Comparison of ENCODE assay signal across 8 cellular contexts in the genomic region with DNA sequence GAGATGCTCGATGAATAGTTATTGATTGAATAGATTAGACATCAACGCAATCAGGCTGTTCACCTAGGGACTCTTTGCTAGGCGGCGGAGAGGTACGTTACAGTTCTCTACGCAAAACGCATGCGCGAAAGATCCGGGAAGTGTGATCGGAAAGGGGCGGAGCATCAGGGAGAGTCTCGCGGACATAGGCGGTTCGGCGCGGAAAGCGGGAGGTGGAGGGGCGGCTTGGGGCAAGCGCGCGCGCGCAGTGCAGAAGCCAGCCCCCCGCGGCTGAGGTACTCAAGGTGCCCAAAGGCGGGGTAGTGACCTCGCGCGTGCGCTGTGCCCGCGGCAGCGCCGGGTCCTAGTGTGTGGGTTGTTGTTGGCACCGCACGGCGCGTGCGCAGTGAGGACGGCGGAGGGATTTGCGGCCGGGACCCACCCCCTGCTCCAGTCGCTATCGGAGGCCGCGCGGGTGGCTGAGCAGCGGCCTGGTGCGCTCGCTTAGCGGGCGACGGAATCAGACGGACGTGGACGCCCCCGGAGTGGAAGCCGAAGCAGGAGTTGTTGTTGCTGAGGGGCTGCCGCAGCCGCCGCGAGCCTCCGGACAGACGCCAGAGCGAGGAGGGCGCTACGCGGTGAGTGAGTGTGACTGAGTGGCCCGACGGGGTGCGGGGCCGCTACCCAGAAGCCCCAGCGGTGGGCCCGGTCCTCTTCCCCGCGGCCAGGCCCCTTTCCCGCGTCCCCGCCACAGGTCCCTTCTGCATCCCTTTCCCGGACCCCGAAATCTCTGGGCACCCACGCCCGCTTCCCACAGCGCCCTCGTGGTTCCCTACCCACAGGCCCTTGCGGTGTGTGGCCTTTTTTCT. TPM values are rescaled to one million over a fixed set of nuclear protein-coding genes. Genes with fewer than 3 reads are reported as not detected.
DNase-seq lines count a peak whose midpoint lies in the region; ATAC-seq and TF ChIP-seq lines count a peak whose summit lies in the region.

TSS of gene SNRNP70 (plus strand) at position 432 of the 848 bp plus-strand sequence. CDS start 964 bp downstream, outside the sequence.

- no peaks in the 10 kb centered on the region for H3K9me3 ChIP-seq in T-helper 17 cell (ENCODE audit: control insufficient read depth, low read length, poor library complexity, severe bottlenecking)
- H3K9me3 ChIP-seq in left ventricle myocardium inferior (replicated peaks): no peaks in the 10 kb centered on the region
- H3K9me3 ChIP-seq in prostate gland: no peaks in the 10 kb centered on the region

- intact Hi-C loops in left ventricle myocardium inferior (cut with micrococcal nuclease) (no loop called here), prostate gland (cut with DNase I) (no loop called here)

- TF ChIP-seq CTCF in GM13976 (IDR thresholded peaks at IDR 0.05; ENCODE audit: borderline replicate concordance, control extremely low read depth, extremely low read depth, insufficient read depth, missing control alignments) (no peak), left ventricle myocardium inferior (IDR thresholded peaks at IDR 0.05; ENCODE audit: borderline replicate concordance) (no peak), prostate gland (IDR thresholded peaks at IDR 0.05) (peak in 1 of 4 experiments; percentile 45)

- peak within 1 kb of the TSS; percentile 97 for H3K27ac Mint-ChIP-seq in T-helper 17 cell

- under 1% methylated on average over 65 of the region's 89 CpGs for WGBS in prostate gland
- WGBS in urinary bladder: under 1% methylated on average over 89 of the region's 89 CpGs

- DNase-seq in GM13976 (ENCODE audit: low spot score) (peak; percentile 99), NCI-H1694 treated with DMSO at 0.1 percent for 48 hours (lab: John Stamatoyannopoulos, UW) (peak; percentile 98), T-helper 17 cell (peak; percentile 98 to 99 (median 99)), amygdala (lab: John Stamatoyannopoulos, UW) (peak; percentile 89 to 100 (median 96)), left ventricle myocardium inferior (peak; percentile 99), prostate gland (ENCODE audit: low spot score) (peak; percentile 98)

- no peaks in the 10 kb centered on the region for H3K27me3 ChIP-seq in left ventricle myocardium inferior (ENCODE audit: low read depth)
- H3K27me3 ChIP-seq in prostate gland (replicated peaks; ENCODE audit: insufficient read depth): no peaks in the 10 kb centered on the region

- H3K36me3 ChIP-seq in left ventricle myocardium inferior: peaks cover 23% of the 10 kb centered on the region
- peaks cover 0 to 2% of the 10 kb centered on the region in 2 donors for H3K36me3 ChIP-seq in prostate gland
- H3K36me3 ChIP-seq in urinary bladder (ENCODE audit: insufficient read depth): no peaks in the 10 kb centered on the region

- TF ChIP-seq POLR2A in prostate gland (IDR thresholded peaks at IDR 0.05): peak; percentile 88

- ATAC-seq in HG02885 (IDR thresholded peaks at IDR 0.05; ENCODE audit: poor library complexity, unreplicated experiment) (peak; percentile 91), T-helper 17 cell (peak; percentile 93)

- in situ Hi-C loops in GM13976 (cut with MboI; ENCODE audit: low sequenced_read_pairs, unreplicated experiment): no loop called here

- H3K36me3 Mint-ChIP-seq in T-helper 17 cell (ENCODE audit: low read depth): peaks cover 12% of the 10 kb centered on the region

- H3K4me3 Mint-ChIP-seq in T-helper 17 cell: peak within 1 kb of the TSS; percentile 96

- peaks cover 45% of the 10 kb centered on the region for H3K4me1 ChIP-seq in left ventricle myocardium inferior
- H3K4me1 ChIP-seq in prostate gland (replicated peaks): peaks cover 11% of the 10 kb centered on the region
- no peaks in the 10 kb centered on the region for H3K4me1 ChIP-seq in urinary bladder (ENCODE audit: insufficient read depth)

- H3K4me3 ChIP-seq in left ventricle myocardium inferior (peak within 1 kb of the TSS; percentile 89), prostate gland (peak within 1 kb of the TSS; percentile 85 to 95), urinary bladder (ENCODE audit: low read depth, low read length) (peak within 1 kb of the TSS; percentile 86)

- peak within 1 kb of the TSS; percentile 86 for H3K27ac ChIP-seq in left ventricle myocardium inferior (replicated peaks)
- H3K27ac ChIP-seq in prostate gland: peak within 1 kb of the TSS; percentile 86
- H3K27ac ChIP-seq in urinary bladder (ENCODE audit: low read depth): peak within 1 kb of the TSS; percentile 88

- peaks cover 4% of the 10 kb centered on the region for H3K27me3 Mint-ChIP-seq in T-helper 17 cell

- peaks cover 33% of the 10 kb centered on the region for H3K4me1 Mint-ChIP-seq in T-helper 17 cell

RNA-seq across cellular contexts. Expression of gene SNRNP70, which starts in this region (rescaled TPM):
- 100 to 1,000 TPM; 352 to 394 TPM for total RNA-seq in T-helper 17 cell
- total RNA-seq in left ventricle myocardium inferior: 115 TPM
- 100 to 1,000 TPM; 318 to 391 TPM for total RNA-seq in prostate gland
- 166 TPM for total RNA-seq in urinary bladder
- 191 TPM for polyA plus RNA-seq in urinary bladder

Comparison
In these comparisons a context has a peak if more than half of its experiments do, and no peak if none do; other contexts are left out.
1. Peak in every context shown above with its lines: DNase-seq, ATAC-seq, H3K4me3 ChIP-seq and H3K27ac ChIP-seq.